ENCODE assay signal across 26 cellular contexts in genomic region chr6:11926594-11927407, GRCh38.
"Had no signal": no experiment of that assay in that cellular context is flagged by ENCODE, and none has a peak within 500 bp of the region (broad histone marks: within the 10 kb centered on the region; RNA-seq: fewer than 3 reads in every experiment).

No MANE protein-coding gene starts in this region.

- H2AFZ ChIP-seq: hepatocyte, parathyroid adenoma had no signal

- H3K4me1 ChIP-seq: left ventricle myocardium inferior, right atrium auricular region, stomach had no signal

- H3K27me3 ChIP-seq: brain microvascular endothelial cell, hepatocyte, right atrium auricular region, stomach, suprapubic skin, tibial nerve had no signal

- DNase-seq: activated CD4-positive, alpha-beta T cell treated with anti-CD3 and anti-CD28 coated beads for 36 hours; activated CD8-positive, alpha-beta memory T cell treated with anti-CD3 and anti-CD28 coated beads for 24 hours; activated effector memory CD4-positive, alpha-beta T cell treated with anti-CD3 and anti-CD28 coated beads, Interleukin-2, amount 50 U/mL, for 16 hours; activated naive CD4-positive, alpha-beta T cell treated with anti-CD3 and anti-CD28 coated beads for 36 hours; activated naive CD8-positive, alpha-beta T cell treated with anti-CD3 and anti-CD28 coated beads, Interleukin-2, amount 10 ng/mL, durations not matched to agents 7 days and 5 days; amniotic stem cell; brain microvascular endothelial cell; dorsolateral prefrontal cortex; effector memory CD4-positive, alpha-beta T cell; islet precursor cell; left ventricle myocardium inferior; nucleus accumbens; stimulated activated CD4-positive, alpha-beta T cell treated with anti-CD3 and anti-CD28 coated beads, Interleukin-15, amount 100 ng/mL, for 24 hours; stimulated activated CD4-positive, alpha-beta T cell treated with anti-CD3 and anti-CD28 coated beads, Interleukin-2, amount 100 ng/mL, for 24 hours; stimulated activated naive B cell treated with anti-CD40 and anti-IgM and Interleukin-4, amounts not matched to agents 10 μg/mL and 1 μg/mL and 100 μg/mL, for 72 hours; stomach had no signal

- H3K79me2 ChIP-seq: hepatocyte, parathyroid adenoma had no signal

- H3K4me2 ChIP-seq: hepatocyte had no signal

- H3K27ac ChIP-seq: brain microvascular endothelial cell, coronary artery, dorsolateral prefrontal cortex, hepatocyte, left ventricle myocardium inferior, parathyroid adenoma, right atrium auricular region, stomach, suprapubic skin, tibial nerve had no signal

- H3K4me3 Mint-ChIP-seq: activated CD4-positive, alpha-beta T cell treated with anti-CD3 and anti-CD28 coated beads for 36 hours; activated naive CD4-positive, alpha-beta T cell treated with anti-CD3 and anti-CD28 coated beads for 36 hours; activated naive CD8-positive, alpha-beta T cell treated with anti-CD3 and anti-CD28 coated beads, Interleukin-2, amount 10 ng/mL, durations not matched to agents 7 days and 5 days; activated T-helper 1 cell treated with anti-CD3 and anti-CD28 coated beads, Interleukin-12 subunit alpha, Interleukin-12 subunit beta, Interleukin-2, Interleukin-4 antibody, amounts not matched to agents 30 ng/mL and 10 ng/mL and 1 ng/mL, durations not matched to agents 14 hours and 24 hours and 36 hours; stimulated activated naive B cell treated with anti-CD40 and anti-IgM and Interleukin-4, amounts not matched to agents 10 μg/mL and 1 μg/mL and 100 μg/mL, for 72 hours had no signal

- H3K9ac ChIP-seq: parathyroid adenoma had no signal

- ATAC-seq: activated CD4-positive, alpha-beta T cell treated with anti-CD3 and anti-CD28 coated beads for 36 hours had no signal

- H3K4me3 ChIP-seq: coronary artery, dorsolateral prefrontal cortex, hepatocyte, left ventricle myocardium inferior, lung, right atrium auricular region, stomach, suprapubic skin, tibial nerve had no signal

- H3K9me3 ChIP-seq: left ventricle myocardium inferior, right atrium auricular region, stomach, suprapubic skin, tibial nerve had no signal

- H3K36me3 ChIP-seq: brain microvascular endothelial cell, left ventricle myocardium inferior, right atrium auricular region, stomach, suprapubic skin, tibial nerve had no signal

- H3K4me1 Mint-ChIP-seq: activated CD4-positive, alpha-beta T cell treated with anti-CD3 and anti-CD28 coated beads for 36 hours; activated naive CD8-positive, alpha-beta T cell treated with anti-CD3 and anti-CD28 coated beads, Interleukin-2, amount 10 ng/mL, durations not matched to agents 7 days and 5 days had no signal

- FAIRE-seq: astrocyte, frontal cortex had no signal

- H3K36me3 Mint-ChIP-seq: activated naive CD8-positive, alpha-beta T cell treated with anti-CD3 and anti-CD28 coated beads, Interleukin-2, amount 10 ng/mL, durations not matched to agents 7 days and 5 days; stimulated activated naive B cell treated with anti-CD40 and anti-IgM and Interleukin-4, amounts not matched to agents 10 μg/mL and 1 μg/mL and 100 μg/mL, for 72 hours had no signal

- H3K27me3 Mint-ChIP-seq: activated naive CD8-positive, alpha-beta T cell treated with anti-CD3 and anti-CD28 coated beads, Interleukin-2, amount 10 ng/mL, durations not matched to agents 7 days and 5 days had no signal

- H3K9me3 Mint-ChIP-seq: activated naive CD4-positive, alpha-beta T cell treated with anti-CD3 and anti-CD28 coated beads for 36 hours; activated naive CD8-positive, alpha-beta T cell treated with anti-CD3 and anti-CD28 coated beads, Interleukin-2, amount 10 ng/mL, durations not matched to agents 7 days and 5 days; activated T-helper 1 cell treated with anti-CD3 and anti-CD28 coated beads, Interleukin-12 subunit alpha, Interleukin-12 subunit beta, Interleukin-2, Interleukin-4 antibody, amounts not matched to agents 30 ng/mL and 10 ng/mL and 1 ng/mL, durations not matched to agents 14 hours and 24 hours and 36 hours; stimulated activated naive B cell treated with anti-CD40 and anti-IgM and Interleukin-4, amounts not matched to agents 10 μg/mL and 1 μg/mL and 100 μg/mL, for 72 hours had no signal

- H3K27ac Mint-ChIP-seq: activated CD4-positive, alpha-beta T cell treated with anti-CD3 and anti-CD28 coated beads for 36 hours; activated naive CD4-positive, alpha-beta T cell treated with anti-CD3 and anti-CD28 coated beads for 36 hours; activated naive CD8-positive, alpha-beta T cell treated with anti-CD3 and anti-CD28 coated beads, Interleukin-2, amount 10 ng/mL, durations not matched to agents 7 days and 5 days; activated T-helper 1 cell treated with anti-CD3 and anti-CD28 coated beads, Interleukin-12 subunit alpha, Interleukin-12 subunit beta, Interleukin-2, Interleukin-4 antibody, amounts not matched to agents 30 ng/mL and 10 ng/mL and 1 ng/mL, durations not matched to agents 14 hours and 24 hours and 36 hours; stimulated activated naive B cell treated with anti-CD40 and anti-IgM and Interleukin-4, amounts not matched to agents 10 μg/mL and 1 μg/mL and 100 μg/mL, for 72 hours had no signal
